ENCODE assay signal across 16 cellular contexts in the genomic region with DNA sequence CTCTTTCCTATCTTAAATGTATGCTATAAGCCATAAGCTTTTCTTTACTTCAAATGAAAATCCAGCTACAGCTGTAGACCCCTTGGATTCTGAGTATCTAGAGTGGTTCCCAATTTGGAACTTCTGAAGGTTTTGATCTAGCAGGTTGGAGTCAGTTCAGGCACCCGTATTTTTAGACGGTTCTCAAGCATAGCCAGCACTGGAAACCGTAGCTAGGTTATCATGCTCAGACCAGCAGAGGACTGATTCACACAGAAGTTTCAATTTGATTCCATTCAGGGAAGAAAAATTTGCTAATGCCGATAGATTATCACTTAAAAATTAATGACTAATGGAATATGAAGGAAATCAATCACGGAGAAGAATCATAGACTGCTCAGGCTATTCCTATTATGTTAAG.
"Had no signal": no experiment of that assay in that cellular context is flagged by ENCODE, and none has a peak within 500 bp of the region (broad histone marks: within the 10 kb centered on the region; RNA-seq: fewer than 3 reads in every experiment).

No MANE protein-coding gene starts in this region.

- H3K36me3 ChIP-seq: neutrophil, pancreas, right lobe of liver, thoracic aorta, tibial nerve, upper lobe of left lung had no signal

- ATAC-seq: left colon; stimulated activated naive B cell treated with anti-CD40 and anti-IgM and Interleukin-4, amounts not matched to agents 10 μg/mL and 1 μg/mL and 100 μg/mL, for 72 hours had no signal

- H3K9me3 Mint-ChIP-seq: effector memory CD8-positive, alpha-beta T cell; natural killer cell; stimulated activated naive CD8-positive, alpha-beta T cell treated with anti-CD3 and anti-CD28 coated beads, Interleukin-15, Interleukin-2, amounts not matched to agents 100 ng/mL and 50 ng/mL, for 24 hours had no signal

- H3K36me3 Mint-ChIP-seq: natural killer cell had no signal

- H3K9me3 ChIP-seq: neutrophil, pancreas, right lobe of liver, thoracic aorta, tibial nerve, upper lobe of left lung had no signal

- H3K4me1 Mint-ChIP-seq: natural killer cell had no signal

- H3K27me3 Mint-ChIP-seq: effector memory CD8-positive, alpha-beta T cell; memory B cell; stimulated activated naive B cell treated with anti-CD40 and anti-IgM and Interleukin-4, amounts not matched to agents 10 μg/mL and 1 μg/mL and 100 μg/mL, for 72 hours; stimulated activated naive CD8-positive, alpha-beta T cell treated with anti-CD3 and anti-CD28 coated beads, Interleukin-15, Interleukin-2, amounts not matched to agents 100 ng/mL and 50 ng/mL, for 24 hours had no signal

- H3K27ac ChIP-seq: neutrophil, pancreas, right lobe of liver, thoracic aorta, tibial nerve, upper lobe of left lung had no signal

- H3K27me3 ChIP-seq: neutrophil, pancreas, right lobe of liver, tibial nerve, upper lobe of left lung had no signal

- H3K4me3 ChIP-seq: lung, pancreas, right lobe of liver, thoracic aorta, tibial nerve, upper lobe of left lung had no signal

- H3K4me1 ChIP-seq: tibial nerve, upper lobe of left lung had no signal

- H3K4me3 Mint-ChIP-seq: effector memory CD8-positive, alpha-beta T cell; memory B cell; natural killer cell; neural crest cell; stimulated activated naive B cell treated with anti-CD40 and anti-IgM and Interleukin-4, amounts not matched to agents 10 μg/mL and 1 μg/mL and 100 μg/mL, for 72 hours; stimulated activated naive CD8-positive, alpha-beta T cell treated with anti-CD3 and anti-CD28 coated beads, Interleukin-15, Interleukin-2, amounts not matched to agents 100 ng/mL and 50 ng/mL, for 24 hours had no signal

- DNase-seq: cortex of kidney; natural killer cell; pancreas; retina; right lobe of liver; stimulated activated naive B cell treated with anti-CD40 and anti-IgM and Interleukin-4, amounts not matched to agents 10 μg/mL and 1 μg/mL and 100 μg/mL, for 72 hours; upper lobe of left lung had no signal

- H3K27ac Mint-ChIP-seq: effector memory CD8-positive, alpha-beta T cell; memory B cell; natural killer cell; stimulated activated naive B cell treated with anti-CD40 and anti-IgM and Interleukin-4, amounts not matched to agents 10 μg/mL and 1 μg/mL and 100 μg/mL, for 72 hours; stimulated activated naive CD8-positive, alpha-beta T cell treated with anti-CD3 and anti-CD28 coated beads, Interleukin-15, Interleukin-2, amounts not matched to agents 100 ng/mL and 50 ng/mL, for 24 hours had no signal
